16 cellular contexts compared by ENCODE assay signal in the genomic region with DNA sequence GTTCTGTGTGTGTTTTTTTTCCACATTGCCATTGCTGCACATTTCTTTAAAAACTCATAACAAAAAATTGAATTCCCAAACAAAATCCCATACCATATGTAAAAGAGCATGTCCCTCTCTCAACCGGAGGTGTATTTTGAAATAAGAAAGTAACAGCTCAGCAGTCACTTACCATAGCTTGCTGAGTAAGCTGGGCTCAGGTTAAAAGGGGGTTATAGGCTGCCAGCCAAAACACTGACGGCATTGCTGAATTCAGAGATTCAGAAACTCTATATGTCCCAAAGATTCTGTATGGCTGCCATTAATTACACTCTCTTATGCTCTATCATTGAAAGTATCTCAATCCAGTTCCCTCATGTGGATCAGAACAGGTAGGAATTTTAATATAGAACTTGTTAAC.
DNase-seq lines count a peak whose midpoint lies in the region; TF ChIP-seq lines count a peak whose summit lies in the region.
"Had no signal": no experiment of that assay in that cellular context is flagged by ENCODE, and none has a peak within 500 bp of the region (broad histone marks: within the 10 kb centered on the region; RNA-seq: fewer than 3 reads in every experiment).

No MANE protein-coding gene starts in this region.

- H3K27me3 ChIP-seq in MM.1S (replicated peaks; ENCODE audit: insufficient read depth, low read length): no peaks in the 10 kb centered on the region

- TF ChIP-seq CTCF in MM.1S (IDR thresholded peaks at IDR 0.05; ENCODE audit: low read length): no peak

- H3K4me1 ChIP-seq in MM.1S (ENCODE audit: low read length): peaks cover 25% of the 10 kb centered on the region
- H3K4me1 ChIP-seq: HAP-1 had no signal

- no peaks in the 10 kb centered on the region for H3K9me3 ChIP-seq in MM.1S (replicated peaks; ENCODE audit: insufficient read depth, low read length)
- H3K9me3 ChIP-seq: HAP-1 had no signal

- no peak overlapping the region for H3K9ac ChIP-seq in MM.1S (ENCODE audit: low read length)

- H3K27ac ChIP-seq in MM.1S (ENCODE audit: low read length): peak overlapping the region; percentile 18; the same call in 1 of the 2 replicates

- no peak overlapping the region for H2AFZ ChIP-seq in MM.1S (ENCODE audit: low read length)

- H3K4me2 ChIP-seq in MM.1S (ENCODE audit: low read depth, low read length): peak overlapping the region; percentile 12; the same call in 1 of the 2 replicates

- H4K20me1 ChIP-seq in MM.1S (ENCODE audit: insufficient read depth, low read length): no peaks in the 10 kb centered on the region

- H3K4me3 ChIP-seq in MM.1S (ENCODE audit: low read length) (no peak overlapping the region), skeletal muscle cell (ENCODE audit: low read depth, low read length) (no peak overlapping the region)
- H3K4me3 ChIP-seq: HAP-1 had no signal

- H3F3A ChIP-seq in MM.1S (ENCODE audit: insufficient read depth, low read length): no peaks in the 10 kb centered on the region

- H3K9me2 ChIP-seq in MM.1S (replicated peaks; ENCODE audit: insufficient read depth, low read length): no peaks in the 10 kb centered on the region

- DNase-seq in MM.1S: peak; percentile 70
- peak; percentile 79 for DNase-seq in RPMI8226
- peak; percentile 31 for DNase-seq in skeletal muscle cell (ENCODE audit: low read depth)
- no peak for DNase-seq in putamen (ENCODE audit: low spot score)
- no peak for DNase-seq in NCI-H1694 (lab: John Stamatoyannopoulos, UW)
- no peak for DNase-seq in cortex of kidney (lab: John Stamatoyannopoulos, UW)
- DNase-seq: C1 segment of cervical spinal cord; Calu3; CD4-positive, alpha-beta memory T cell; COR-L47; DMS53; DMS79 treated with DMSO at 0.1 percent for 48 hours; GF-D8; GOT3; HFFc6 had no signal

- H3K36me3 ChIP-seq in MM.1S (replicated peaks; ENCODE audit: insufficient read depth, low read length): no peaks in the 10 kb centered on the region
- H3K36me3 ChIP-seq: HAP-1 had no signal

- H3K79me2 ChIP-seq in MM.1S (ENCODE audit: low read length): no peaks in the 10 kb centered on the region

Comparison
In these comparisons a context has a peak if more than half of its experiments do, and no peak if none do; other contexts are left out.
1. DNase-seq: peak in MM.1S (single experiment), RPMI8226 (single experiment) and skeletal muscle cell (single experiment); none in putamen (single experiment), NCI-H1694 (single experiment) and cortex of kidney (single experiment).